Comparison of ENCODE assay signal across 1 cellular context in the genomic region with DNA sequence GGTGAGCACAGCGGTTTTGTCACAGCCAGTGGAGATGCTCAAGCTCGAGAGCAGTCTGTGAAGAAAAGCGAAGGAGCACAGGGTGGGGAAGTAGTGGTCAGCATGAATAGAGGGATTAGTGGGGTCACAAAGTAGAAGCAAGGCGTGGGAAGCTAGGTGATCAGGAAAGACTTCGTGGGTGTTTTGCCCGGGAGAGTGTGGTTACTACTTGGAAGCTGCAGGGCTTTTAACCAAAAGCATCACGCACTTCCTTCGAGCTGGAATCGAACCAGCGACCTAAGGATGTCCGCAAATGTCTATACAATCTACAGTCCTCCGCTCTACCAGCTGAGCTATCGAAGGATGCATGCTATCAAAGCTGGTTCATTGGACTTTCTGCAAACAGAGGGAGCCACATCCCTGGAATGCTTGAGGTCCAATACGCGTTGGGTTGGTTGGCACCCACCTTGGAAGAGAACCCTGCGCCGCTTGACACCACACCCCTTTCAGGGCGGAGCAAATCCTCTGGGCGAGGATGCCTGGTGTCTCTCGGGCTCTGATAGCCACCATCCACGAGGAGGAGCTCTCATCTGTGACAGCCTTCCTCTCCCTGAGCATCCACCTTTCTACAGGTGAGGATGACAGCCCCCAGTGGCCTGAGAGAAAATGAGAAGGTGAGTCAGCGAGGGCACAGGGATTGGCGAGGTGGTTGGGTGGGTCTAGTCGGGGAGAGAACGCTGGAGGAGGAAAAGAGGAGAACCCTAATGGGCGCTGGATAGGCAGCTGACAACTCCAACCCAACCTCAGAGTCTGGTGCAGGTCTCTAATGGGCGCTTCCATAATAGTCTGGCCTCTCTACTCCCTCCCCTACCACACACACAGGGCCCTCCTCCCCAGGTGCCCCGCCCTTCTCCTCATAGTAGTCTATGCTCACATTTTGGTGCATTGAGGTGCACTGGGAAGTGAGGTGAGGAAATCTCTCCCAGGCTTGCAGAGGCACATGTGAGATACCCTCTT.
A peak's percentile ranks its signal among the peaks of the same experiment; 100 is the strongest.
TF ChIP-seq lines count a peak whose summit lies in the region.

No MANE protein-coding gene starts in this region.

TF ChIP-seq in HEK293, 187 proteins besides CTCF, POLR2A, EP300 and RAD21 (continued from another document and continues in another):
- TF ChIP-seq, protein P1, sequence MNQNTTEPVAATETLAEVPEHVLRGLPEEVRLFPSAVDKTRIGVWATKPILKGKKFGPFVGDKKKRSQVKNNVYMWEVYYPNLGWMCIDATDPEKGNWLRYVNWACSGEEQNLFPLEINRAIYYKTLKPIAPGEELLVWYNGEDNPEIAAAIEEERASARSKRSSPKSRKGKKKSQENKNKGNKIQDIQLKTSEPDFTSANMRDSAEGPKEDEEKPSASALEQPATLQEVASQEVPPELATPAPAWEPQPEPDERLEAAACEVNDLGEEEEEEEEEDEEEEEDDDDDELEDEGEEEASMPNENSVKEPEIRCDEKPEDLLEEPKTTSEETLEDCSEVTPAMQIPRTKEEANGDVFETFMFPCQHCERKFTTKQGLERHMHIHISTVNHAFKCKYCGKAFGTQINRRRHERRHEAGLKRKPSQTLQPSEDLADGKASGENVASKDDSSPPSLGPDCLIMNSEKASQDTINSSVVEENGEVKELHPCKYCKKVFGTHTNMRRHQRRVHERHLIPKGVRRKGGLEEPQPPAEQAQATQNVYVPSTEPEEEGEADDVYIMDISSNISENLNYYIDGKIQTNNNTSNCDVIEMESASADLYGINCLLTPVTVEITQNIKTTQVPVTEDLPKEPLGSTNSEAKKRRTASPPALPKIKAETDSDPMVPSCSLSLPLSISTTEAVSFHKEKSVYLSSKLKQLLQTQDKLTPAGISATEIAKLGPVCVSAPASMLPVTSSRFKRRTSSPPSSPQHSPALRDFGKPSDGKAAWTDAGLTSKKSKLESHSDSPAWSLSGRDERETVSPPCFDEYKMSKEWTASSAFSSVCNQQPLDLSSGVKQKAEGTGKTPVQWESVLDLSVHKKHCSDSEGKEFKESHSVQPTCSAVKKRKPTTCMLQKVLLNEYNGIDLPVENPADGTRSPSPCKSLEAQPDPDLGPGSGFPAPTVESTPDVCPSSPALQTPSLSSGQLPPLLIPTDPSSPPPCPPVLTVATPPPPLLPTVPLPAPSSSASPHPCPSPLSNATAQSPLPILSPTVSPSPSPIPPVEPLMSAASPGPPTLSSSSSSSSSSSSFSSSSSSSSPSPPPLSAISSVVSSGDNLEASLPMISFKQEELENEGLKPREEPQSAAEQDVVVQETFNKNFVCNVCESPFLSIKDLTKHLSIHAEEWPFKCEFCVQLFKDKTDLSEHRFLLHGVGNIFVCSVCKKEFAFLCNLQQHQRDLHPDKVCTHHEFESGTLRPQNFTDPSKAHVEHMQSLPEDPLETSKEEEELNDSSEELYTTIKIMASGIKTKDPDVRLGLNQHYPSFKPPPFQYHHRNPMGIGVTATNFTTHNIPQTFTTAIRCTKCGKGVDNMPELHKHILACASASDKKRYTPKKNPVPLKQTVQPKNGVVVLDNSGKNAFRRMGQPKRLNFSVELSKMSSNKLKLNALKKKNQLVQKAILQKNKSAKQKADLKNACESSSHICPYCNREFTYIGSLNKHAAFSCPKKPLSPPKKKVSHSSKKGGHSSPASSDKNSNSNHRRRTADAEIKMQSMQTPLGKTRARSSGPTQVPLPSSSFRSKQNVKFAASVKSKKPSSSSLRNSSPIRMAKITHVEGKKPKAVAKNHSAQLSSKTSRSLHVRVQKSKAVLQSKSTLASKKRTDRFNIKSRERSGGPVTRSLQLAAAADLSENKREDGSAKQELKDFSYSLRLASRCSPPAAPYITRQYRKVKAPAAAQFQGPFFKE (tag by site-specific recombination; IDR thresholded peaks at IDR 0.05; ENCODE audit: borderline replicate concordance) = no peak
- peak; percentile 88 for TF ChIP-seq EGR2 (tag by site-specific recombination; IDR thresholded peaks at IDR 0.05; ENCODE audit: low read depth)
- TF ChIP-seq ZNF510 (tag by site-specific recombination; IDR thresholded peaks at IDR 0.05; ENCODE audit: insufficient replicate concordance) = no peak
- TF ChIP-seq ZNF221 (tag by site-specific recombination; IDR thresholded peaks at IDR 0.05; ENCODE audit: borderline replicate concordance) = no peak
- TF ChIP-seq, protein P2, sequence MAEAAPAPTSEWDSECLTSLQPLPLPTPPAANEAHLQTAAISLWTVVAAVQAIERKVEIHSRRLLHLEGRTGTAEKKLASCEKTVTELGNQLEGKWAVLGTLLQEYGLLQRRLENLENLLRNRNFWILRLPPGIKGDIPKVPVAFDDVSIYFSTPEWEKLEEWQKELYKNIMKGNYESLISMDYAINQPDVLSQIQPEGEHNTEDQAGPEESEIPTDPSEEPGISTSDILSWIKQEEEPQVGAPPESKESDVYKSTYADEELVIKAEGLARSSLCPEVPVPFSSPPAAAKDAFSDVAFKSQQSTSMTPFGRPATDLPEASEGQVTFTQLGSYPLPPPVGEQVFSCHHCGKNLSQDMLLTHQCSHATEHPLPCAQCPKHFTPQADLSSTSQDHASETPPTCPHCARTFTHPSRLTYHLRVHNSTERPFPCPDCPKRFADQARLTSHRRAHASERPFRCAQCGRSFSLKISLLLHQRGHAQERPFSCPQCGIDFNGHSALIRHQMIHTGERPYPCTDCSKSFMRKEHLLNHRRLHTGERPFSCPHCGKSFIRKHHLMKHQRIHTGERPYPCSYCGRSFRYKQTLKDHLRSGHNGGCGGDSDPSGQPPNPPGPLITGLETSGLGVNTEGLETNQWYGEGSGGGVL (tag by site-specific recombination; IDR thresholded peaks at IDR 0.05) = peak; percentile 42; the same call in 1 of the 2 replicates
- TF ChIP-seq, protein P3, sequence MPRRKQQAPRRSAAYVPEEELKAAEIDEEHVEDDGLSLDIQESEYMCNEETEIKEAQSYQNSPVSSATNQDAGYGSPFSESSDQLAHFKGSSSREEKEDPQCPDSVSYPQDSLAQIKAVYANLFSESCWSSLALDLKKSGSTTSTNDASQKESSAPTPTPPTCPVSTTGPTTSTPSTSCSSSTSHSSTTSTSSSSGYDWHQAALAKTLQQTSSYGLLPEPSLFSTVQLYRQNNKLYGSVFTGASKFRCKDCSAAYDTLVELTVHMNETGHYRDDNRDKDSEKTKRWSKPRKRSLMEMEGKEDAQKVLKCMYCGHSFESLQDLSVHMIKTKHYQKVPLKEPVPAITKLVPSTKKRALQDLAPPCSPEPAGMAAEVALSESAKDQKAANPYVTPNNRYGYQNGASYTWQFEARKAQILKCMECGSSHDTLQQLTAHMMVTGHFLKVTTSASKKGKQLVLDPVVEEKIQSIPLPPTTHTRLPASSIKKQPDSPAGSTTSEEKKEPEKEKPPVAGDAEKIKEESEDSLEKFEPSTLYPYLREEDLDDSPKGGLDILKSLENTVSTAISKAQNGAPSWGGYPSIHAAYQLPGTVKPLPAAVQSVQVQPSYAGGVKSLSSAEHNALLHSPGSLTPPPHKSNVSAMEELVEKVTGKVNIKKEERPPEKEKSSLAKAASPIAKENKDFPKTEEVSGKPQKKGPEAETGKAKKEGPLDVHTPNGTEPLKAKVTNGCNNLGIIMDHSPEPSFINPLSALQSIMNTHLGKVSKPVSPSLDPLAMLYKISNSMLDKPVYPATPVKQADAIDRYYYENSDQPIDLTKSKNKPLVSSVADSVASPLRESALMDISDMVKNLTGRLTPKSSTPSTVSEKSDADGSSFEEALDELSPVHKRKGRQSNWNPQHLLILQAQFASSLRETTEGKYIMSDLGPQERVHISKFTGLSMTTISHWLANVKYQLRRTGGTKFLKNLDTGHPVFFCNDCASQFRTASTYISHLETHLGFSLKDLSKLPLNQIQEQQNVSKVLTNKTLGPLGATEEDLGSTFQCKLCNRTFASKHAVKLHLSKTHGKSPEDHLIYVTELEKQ (tag by site-specific recombination; IDR thresholded peaks at IDR 0.05; ENCODE audit: borderline replicate concordance) = peak; percentile 51; the same call in 1 of the 2 replicates
- no peak for TF ChIP-seq RBAK (tag by site-specific recombination; IDR thresholded peaks at IDR 0.05)
- TF ChIP-seq ZNF549 (tag by site-specific recombination; IDR thresholded peaks at IDR 0.05) = no peak
- TF ChIP-seq, protein P4, sequence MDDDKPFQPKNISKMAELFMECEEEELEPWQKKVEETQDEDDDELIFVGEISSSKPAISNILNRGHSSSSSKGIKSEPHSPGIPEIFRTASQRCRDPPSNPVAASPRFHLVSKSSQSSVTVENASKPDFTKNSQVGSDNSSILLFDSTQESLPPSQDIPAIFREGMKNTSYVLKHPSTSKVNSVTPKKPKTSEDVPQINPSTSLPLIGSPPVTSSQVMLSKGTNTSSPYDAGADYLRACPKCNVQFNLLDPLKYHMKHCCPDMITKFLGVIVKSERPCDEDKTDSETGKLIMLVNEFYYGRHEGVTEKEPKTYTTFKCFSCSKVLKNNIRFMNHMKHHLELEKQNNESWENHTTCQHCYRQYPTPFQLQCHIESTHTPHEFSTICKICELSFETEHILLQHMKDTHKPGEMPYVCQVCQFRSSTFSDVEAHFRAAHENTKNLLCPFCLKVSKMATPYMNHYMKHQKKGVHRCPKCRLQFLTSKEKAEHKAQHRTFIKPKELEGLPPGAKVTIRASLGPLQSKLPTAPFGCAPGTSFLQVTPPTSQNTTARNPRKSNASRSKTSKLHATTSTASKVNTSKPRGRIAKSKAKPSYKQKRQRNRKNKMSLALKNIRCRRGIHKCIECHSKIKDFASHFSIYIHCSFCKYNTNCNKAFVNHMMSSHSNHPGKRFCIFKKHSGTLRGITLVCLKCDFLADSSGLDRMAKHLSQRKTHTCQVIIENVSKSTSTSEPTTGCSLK (tag by site-specific recombination; IDR thresholded peaks at IDR 0.05) = no peak
- TF ChIP-seq ZNF174 (tag by site-specific recombination; IDR thresholded peaks at IDR 0.05) = no peak
- no peak for TF ChIP-seq ZNF140 (tag by site-specific recombination; IDR thresholded peaks at IDR 0.05)
- no peak for TF ChIP-seq ZNF596 (tag by site-specific recombination; IDR thresholded peaks at IDR 0.05)
- TF ChIP-seq ZNF184 (tag by site-specific recombination; IDR thresholded peaks at IDR 0.05) = peak; percentile 47; the same call in 1 of the 2 replicates
- peak; percentile 36; the same call in 1 of the 2 replicates for TF ChIP-seq GLIS2 (tag by site-specific recombination; IDR thresholded peaks at IDR 0.05)
- no peak for TF ChIP-seq ZNF114 (tag by site-specific recombination; IDR thresholded peaks at IDR 0.05)
- TF ChIP-seq, protein P5, sequence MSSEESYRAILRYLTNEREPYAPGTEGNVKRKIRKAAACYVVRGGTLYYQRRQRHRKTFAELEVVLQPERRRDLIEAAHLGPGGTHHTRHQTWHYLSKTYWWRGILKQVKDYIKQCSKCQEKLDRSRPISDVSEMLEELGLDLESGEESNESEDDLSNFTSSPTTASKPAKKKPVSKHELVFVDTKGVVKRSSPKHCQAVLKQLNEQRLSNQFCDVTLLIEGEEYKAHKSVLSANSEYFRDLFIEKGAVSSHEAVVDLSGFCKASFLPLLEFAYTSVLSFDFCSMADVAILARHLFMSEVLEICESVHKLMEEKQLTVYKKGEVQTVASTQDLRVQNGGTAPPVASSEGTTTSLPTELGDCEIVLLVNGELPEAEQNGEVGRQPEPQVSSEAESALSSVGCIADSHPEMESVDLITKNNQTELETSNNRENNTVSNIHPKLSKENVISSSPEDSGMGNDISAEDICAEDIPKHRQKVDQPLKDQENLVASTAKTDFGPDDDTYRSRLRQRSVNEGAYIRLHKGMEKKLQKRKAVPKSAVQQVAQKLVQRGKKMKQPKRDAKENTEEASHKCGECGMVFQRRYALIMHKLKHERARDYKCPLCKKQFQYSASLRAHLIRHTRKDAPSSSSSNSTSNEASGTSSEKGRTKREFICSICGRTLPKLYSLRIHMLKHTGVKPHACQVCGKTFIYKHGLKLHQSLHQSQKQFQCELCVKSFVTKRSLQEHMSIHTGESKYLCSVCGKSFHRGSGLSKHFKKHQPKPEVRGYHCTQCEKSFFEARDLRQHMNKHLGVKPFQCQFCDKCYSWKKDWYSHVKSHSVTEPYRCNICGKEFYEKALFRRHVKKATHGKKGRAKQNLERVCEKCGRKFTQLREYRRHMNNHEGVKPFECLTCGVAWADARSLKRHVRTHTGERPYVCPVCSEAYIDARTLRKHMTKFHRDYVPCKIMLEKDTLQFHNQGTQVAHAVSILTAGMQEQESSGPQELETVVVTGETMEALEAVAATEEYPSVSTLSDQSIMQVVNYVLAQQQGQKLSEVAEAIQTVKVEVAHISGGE (tag by site-specific recombination; conservative IDR thresholded peaks at IDR 0.05; ENCODE audit: low read depth) = no peak
- peak; percentile 96 for TF ChIP-seq ZBTB8A (tag by site-specific recombination; IDR thresholded peaks at IDR 0.05)
- TF ChIP-seq, protein P6, sequence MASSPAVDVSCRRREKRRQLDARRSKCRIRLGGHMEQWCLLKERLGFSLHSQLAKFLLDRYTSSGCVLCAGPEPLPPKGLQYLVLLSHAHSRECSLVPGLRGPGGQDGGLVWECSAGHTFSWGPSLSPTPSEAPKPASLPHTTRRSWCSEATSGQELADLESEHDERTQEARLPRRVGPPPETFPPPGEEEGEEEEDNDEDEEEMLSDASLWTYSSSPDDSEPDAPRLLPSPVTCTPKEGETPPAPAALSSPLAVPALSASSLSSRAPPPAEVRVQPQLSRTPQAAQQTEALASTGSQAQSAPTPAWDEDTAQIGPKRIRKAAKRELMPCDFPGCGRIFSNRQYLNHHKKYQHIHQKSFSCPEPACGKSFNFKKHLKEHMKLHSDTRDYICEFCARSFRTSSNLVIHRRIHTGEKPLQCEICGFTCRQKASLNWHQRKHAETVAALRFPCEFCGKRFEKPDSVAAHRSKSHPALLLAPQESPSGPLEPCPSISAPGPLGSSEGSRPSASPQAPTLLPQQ (tag by site-specific recombination; IDR thresholded peaks at IDR 0.05) = peak; percentile 83
- TF ChIP-seq ZBTB17 (tag by site-specific recombination; IDR thresholded peaks at IDR 0.05) = peak; percentile 95
- TF ChIP-seq, protein P7, sequence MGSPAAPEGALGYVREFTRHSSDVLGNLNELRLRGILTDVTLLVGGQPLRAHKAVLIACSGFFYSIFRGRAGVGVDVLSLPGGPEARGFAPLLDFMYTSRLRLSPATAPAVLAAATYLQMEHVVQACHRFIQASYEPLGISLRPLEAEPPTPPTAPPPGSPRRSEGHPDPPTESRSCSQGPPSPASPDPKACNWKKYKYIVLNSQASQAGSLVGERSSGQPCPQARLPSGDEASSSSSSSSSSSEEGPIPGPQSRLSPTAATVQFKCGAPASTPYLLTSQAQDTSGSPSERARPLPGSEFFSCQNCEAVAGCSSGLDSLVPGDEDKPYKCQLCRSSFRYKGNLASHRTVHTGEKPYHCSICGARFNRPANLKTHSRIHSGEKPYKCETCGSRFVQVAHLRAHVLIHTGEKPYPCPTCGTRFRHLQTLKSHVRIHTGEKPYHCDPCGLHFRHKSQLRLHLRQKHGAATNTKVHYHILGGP (tag by site-specific recombination; IDR thresholded peaks at IDR 0.05) = peak; percentile 69
- TF ChIP-seq, protein P8, sequence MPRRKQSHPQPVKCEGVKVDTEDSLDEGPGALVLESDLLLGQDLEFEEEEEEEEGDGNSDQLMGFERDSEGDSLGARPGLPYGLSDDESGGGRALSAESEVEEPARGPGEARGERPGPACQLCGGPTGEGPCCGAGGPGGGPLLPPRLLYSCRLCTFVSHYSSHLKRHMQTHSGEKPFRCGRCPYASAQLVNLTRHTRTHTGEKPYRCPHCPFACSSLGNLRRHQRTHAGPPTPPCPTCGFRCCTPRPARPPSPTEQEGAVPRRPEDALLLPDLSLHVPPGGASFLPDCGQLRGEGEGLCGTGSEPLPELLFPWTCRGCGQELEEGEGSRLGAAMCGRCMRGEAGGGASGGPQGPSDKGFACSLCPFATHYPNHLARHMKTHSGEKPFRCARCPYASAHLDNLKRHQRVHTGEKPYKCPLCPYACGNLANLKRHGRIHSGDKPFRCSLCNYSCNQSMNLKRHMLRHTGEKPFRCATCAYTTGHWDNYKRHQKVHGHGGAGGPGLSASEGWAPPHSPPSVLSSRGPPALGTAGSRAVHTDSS (tag by site-specific recombination; IDR thresholded peaks at IDR 0.05) = no peak
